In genomic region chr1:64861611-64862010, GRCh38 we compare ENCODE assay signal across 9 cellular contexts.
DNase-seq lines count a peak whose midpoint lies in the region; ATAC-seq and TF ChIP-seq lines count a peak whose summit lies in the region.
"Had no signal": no experiment of that assay in that cellular context is flagged by ENCODE, and none has a peak within 500 bp of the region (broad histone marks: within the 10 kb centered on the region; RNA-seq: fewer than 3 reads in every experiment).

No MANE protein-coding gene starts in this region.

- TF ChIP-seq CTCF in CD8-positive, alpha-beta T cell (IDR thresholded peaks at IDR 0.05), result no peak
- TF ChIP-seq CTCF in nephron (IDR thresholded peaks at IDR 0.05; ENCODE audit: unreplicated experiment in 3 of 3) (peak; percentile 13 to 42 (median 14)), breast epithelium (IDR thresholded peaks at IDR 0.05) (no peak)

- H3K27ac ChIP-seq in CD8-positive, alpha-beta T cell (ENCODE audit: low read depth, low read length), result no peak overlapping the region
- no peak overlapping the region for H3K27ac ChIP-seq in breast epithelium
- H3K27ac ChIP-seq: RWPE1 had no signal

- H3K27me3 ChIP-seq in CD8-positive, alpha-beta T cell (ENCODE audit: insufficient read depth, low read length), result no peaks in the 10 kb centered on the region
- H3K27me3 ChIP-seq in breast epithelium, result no peaks in the 10 kb centered on the region

- no peaks in the 10 kb centered on the region for H3K9me3 Mint-ChIP-seq in CD8-positive, alpha-beta T cell
- no peaks in the 10 kb centered on the region for H3K9me3 Mint-ChIP-seq in nephron

- no peak overlapping the region for H3K4me3 ChIP-seq in CD8-positive, alpha-beta T cell (ENCODE audit: low read depth, low read length)
- H3K4me3 ChIP-seq in breast epithelium, result no peak overlapping the region

- DNase-seq in CD8-positive, alpha-beta T cell, result peak in 1 of 7 experiments; percentile 22
- DNase-seq in LoVo (ENCODE audit: low spot score) (peak; percentile 1), ecto neural progenitor cell (ENCODE audit: low spot score) (peak; percentile 65), middle frontal gyrus (ENCODE audit: extremely low spot score, low spot score) (no peak), breast epithelium (ENCODE audit: low spot score in 2 of 2) (no peak)

- no peaks in the 10 kb centered on the region for H3K9me3 ChIP-seq in CD8-positive, alpha-beta T cell (ENCODE audit: low read length)
- no peaks in the 10 kb centered on the region for H3K9me3 ChIP-seq in breast epithelium

- peaks cover 86% of the 10 kb centered on the region for H3K36me3 Mint-ChIP-seq in CD8-positive, alpha-beta T cell
- H3K36me3 Mint-ChIP-seq in nephron (ENCODE audit: low read depth), result peaks cover 70% of the 10 kb centered on the region

- H3K4me1 Mint-ChIP-seq in CD8-positive, alpha-beta T cell (ENCODE audit: low read depth), result peaks cover 48% of the 10 kb centered on the region
- no peaks in the 10 kb centered on the region for H3K4me1 Mint-ChIP-seq in nephron

- peaks cover 19% of the 10 kb centered on the region for H3K4me1 ChIP-seq in CD8-positive, alpha-beta T cell (ENCODE audit: insufficient read depth, low read length)
- no peaks in the 10 kb centered on the region for H3K4me1 ChIP-seq in breast epithelium

- peak overlapping the region; percentile 69 for H3K27ac Mint-ChIP-seq in CD8-positive, alpha-beta T cell
- no peak overlapping the region for H3K27ac Mint-ChIP-seq in nephron

- no peaks in the 10 kb centered on the region for H3K27me3 Mint-ChIP-seq in CD8-positive, alpha-beta T cell (ENCODE audit: low read depth)
- no peaks in the 10 kb centered on the region for H3K27me3 Mint-ChIP-seq in nephron (ENCODE audit: low read depth)

- no peak for ATAC-seq in CD8-positive, alpha-beta T cell
- ATAC-seq in HG03097 (IDR thresholded peaks at IDR 0.05; ENCODE audit: low FRiP score, unreplicated experiment) (no peak), HG02763 (IDR thresholded peaks at IDR 0.05; ENCODE audit: unreplicated experiment) (no peak)

- intact Hi-C loops in CD8-positive, alpha-beta T cell (cut with DNase I, micrococcal nuclease), result loop anchor here in 1 of 2 experiments (1.0 to 5.0 kb wide), 2 partner anchors 106 to 212 kb away; partner anchors contain the start of gene JAK1
- intact Hi-C loops in breast epithelium (cut with DNase I; ENCODE audit: low total_unique reads), result loop anchor here (10.0 kb wide), 1 partner anchor 103 kb away; the partner anchor contains the start of gene JAK1

- H3K36me3 ChIP-seq in CD8-positive, alpha-beta T cell (ENCODE audit: insufficient read depth, low read length), result peaks cover 47% of the 10 kb centered on the region
- H3K36me3 ChIP-seq in breast epithelium, result no peaks in the 10 kb centered on the region

- CTCF ChIA-PET in CD8-positive, alpha-beta T cell (lab: Charles Lee), result no interaction called here

- H3K4me3 Mint-ChIP-seq in CD8-positive, alpha-beta T cell, result no peak overlapping the region
- no peak overlapping the region for H3K4me3 Mint-ChIP-seq in nephron

- TF ChIP-seq POLR2A in breast epithelium (IDR thresholded peaks at IDR 0.05), result no peak

- POLR2A ChIA-PET in CD8-positive, alpha-beta T cell (lab: Charles Lee), result no interaction called here

Comparison
In these comparisons a context has a peak if more than half of its experiments do, and no peak if none do; other contexts are left out.
1. DNase-seq: peak in LoVo (single experiment) and ecto neural progenitor cell (single experiment); none in middle frontal gyrus (single experiment) and breast epithelium (0 of 2).
2. CTCF ChIP-seq: peak in nephron (3 of 3); none in CD8-positive, alpha-beta T cell (single experiment) and breast epithelium (0 of 3).